ENCODE assay signal across 12 cellular contexts in genomic region chr2:117856415-117857210, GRCh38. TPM values are rescaled to one million over a fixed set of nuclear protein-coding genes. Genes with fewer than 3 reads are reported as not detected.
DNase-seq lines count a peak whose midpoint lies in the region; ATAC-seq and TF ChIP-seq lines count a peak whose summit lies in the region.
"Had no signal": no experiment of that assay in that cellular context is flagged by ENCODE, and none has a peak within 500 bp of the region (broad histone marks: within the 10 kb centered on the region; RNA-seq: fewer than 3 reads in every experiment).

No MANE protein-coding gene starts in this region.

- ATAC-seq in activated CD4-positive, CD25-positive, alpha-beta regulatory T cell treated with anti-CD3 and anti-CD28 coated beads, Interleukin-2, amount 50 U/mL, for 24 hours = no peak

- H3K9me3 ChIP-seq in GM23248 (ENCODE audit: low read depth) (no peaks in the 10 kb centered on the region), SJCRH30 (replicated peaks) (no peaks in the 10 kb centered on the region), fibroblast of lung (ENCODE audit: control insufficient read depth, insufficient read depth, low read depth, low read length) (no peaks in the 10 kb centered on the region)

- no peak overlapping the region for H3K4me3 Mint-ChIP-seq in progenitor cell of endocrine pancreas (ENCODE audit: low read depth)

- H3K27ac ChIP-seq in GM23248 = peak overlapping the region; percentile 73
- no peak overlapping the region for H3K27ac ChIP-seq in SJCRH30
- H3K27ac ChIP-seq in fibroblast of lung (ENCODE audit: insufficient read depth, low read length) = peak overlapping the region; percentile 50

- no peaks in the 10 kb centered on the region for H3K79me2 ChIP-seq in GM23248 (ENCODE audit: insufficient read depth)
- H3K79me2 ChIP-seq in fibroblast of lung (ENCODE audit: control insufficient read depth, insufficient read depth, low read length) = no peaks in the 10 kb centered on the region

- DNase-seq in GM23248 (peak; percentile 94), SJCRH30 (peak; percentile 13 to 19), fibroblast of lung (ENCODE audit: low read depth in 2 of 2) (peak; percentile 88 to 97), skeletal muscle cell (ENCODE audit: low read depth) (peak; percentile 91), Ammon's horn (ENCODE audit: low spot score) (no peak), progenitor cell of endocrine pancreas (ENCODE audit: low spot score, unreplicated experiment) (no peak), G401 (ENCODE audit: low spot score) (no peak)
- DNase-seq: GF-D8, NCI-H1436, retina had no signal

- H3K4me2 ChIP-seq in GM23248 (ENCODE audit: unreplicated experiment) (peak overlapping the region; percentile 58), fibroblast of lung (ENCODE audit: extremely low read depth, insufficient read depth, low read length) (peak overlapping the region; percentile 39)

- H3K27me3 ChIP-seq in GM23248 (replicated peaks; ENCODE audit: insufficient read depth) = 0 out of 2 replicates have a peak, but pooled peaks cover 11% of the 10 kb centered on the region
- H3K27me3 ChIP-seq in SJCRH30 = peaks cover 8% of the 10 kb centered on the region
- no peaks in the 10 kb centered on the region for H3K27me3 ChIP-seq in fibroblast of lung (ENCODE audit: control insufficient read depth, insufficient read depth, low read length)

- peaks cover 29% of the 10 kb centered on the region for H3F3A ChIP-seq in GM23248 (ENCODE audit: insufficient read depth)

- 13 to 18% methylated on average over 4 of the region's 4 CpGs for WGBS in GM23248 (ENCODE audit: low coverage in 1 of 2, low lambda C conversion rate in 2 of 2, missing lambda C conversion rate in 2 of 2), 2 experiments

- TF ChIP-seq CTCF in fibroblast of lung (conservative IDR thresholded peaks at IDR 0.05 in 1 of 2, IDR thresholded peaks at IDR 0.05 in 1 of 2; ENCODE audit: low read depth in 1 of 2, low read length in 2 of 2) = no peak
- no peak for TF ChIP-seq CTCF in progenitor cell of endocrine pancreas (IDR thresholded peaks at IDR 0.05; ENCODE audit: unreplicated experiment)

- H3K9me2 ChIP-seq in GM23248 (ENCODE audit: insufficient read depth) = no peaks in the 10 kb centered on the region

- no peaks in the 10 kb centered on the region for H3K4me1 Mint-ChIP-seq in progenitor cell of endocrine pancreas (ENCODE audit: low read depth)

- H4K20me1 ChIP-seq in GM23248 (ENCODE audit: insufficient read depth) = no peaks in the 10 kb centered on the region
- H4K20me1 ChIP-seq in fibroblast of lung (ENCODE audit: control insufficient read depth, extremely low read depth, insufficient read depth, low read length) = no peaks in the 10 kb centered on the region

- H3K9ac ChIP-seq in GM23248 (0 out of 2 replicates have a peak overlapping the region, but pooled peaks have one; percentile 1), fibroblast of lung (ENCODE audit: insufficient read depth, low read length) (no peak overlapping the region)

- no peaks in the 10 kb centered on the region for H3K36me3 ChIP-seq in GM23248 (ENCODE audit: low read depth)
- H3K36me3 ChIP-seq in SJCRH30 = no peaks in the 10 kb centered on the region
- no peaks in the 10 kb centered on the region for H3K36me3 ChIP-seq in fibroblast of lung (ENCODE audit: control insufficient read depth, insufficient read depth, low read length)

- in situ Hi-C loops in GM23248 (cut with MboI) = no loop called here
- in situ Hi-C loops in G401 (cut with HindIII; ENCODE audit: low sequenced_read_pairs) = no loop called here

- peak overlapping the region; percentile 47; the same call in 1 of the 2 replicates for H2AFZ ChIP-seq in GM23248
- H2AFZ ChIP-seq in fibroblast of lung (ENCODE audit: low read length) = no peak overlapping the region

- H3K4me3 ChIP-seq in GM23248 (peak overlapping the region; percentile 6; the same call in 1 of the 2 replicates), SJCRH30 (no peak overlapping the region), fibroblast of lung (replicated peaks in 1 of 4; ENCODE audit: control extremely low read depth in 1 of 4, insufficient read depth in 1 of 4, low read depth in 3 of 4, low read length in 4 of 4) (no peak overlapping the region), skeletal muscle cell (ENCODE audit: low read depth, low read length) (no peak overlapping the region)

- peaks cover 3% of the 10 kb centered on the region for H3K9me3 Mint-ChIP-seq in progenitor cell of endocrine pancreas (ENCODE audit: low read depth)

- H3K27me3 Mint-ChIP-seq in progenitor cell of endocrine pancreas = peaks cover 64% of the 10 kb centered on the region

- no peaks in the 10 kb centered on the region for H3K36me3 Mint-ChIP-seq in progenitor cell of endocrine pancreas (ENCODE audit: insufficient read depth)

- H3K27ac Mint-ChIP-seq in progenitor cell of endocrine pancreas = no peak overlapping the region
- H3K27ac Mint-ChIP-seq: activated T-helper 2 cell treated with anti-CD3 and anti-CD28 coated beads, Interferon-gamma antibody, Interleukin-2, Interleukin-4, amounts not matched to agents 10 μg/mL and 5 μg/mL and 100 μg/mL, durations not matched to agents 14 hours and 24 hours and 36 hours had no signal

- H3K4me1 ChIP-seq in GM23248 (ENCODE audit: insufficient read depth) = peaks cover 29% of the 10 kb centered on the region
- H3K4me1 ChIP-seq in SJCRH30 = peaks cover 4% of the 10 kb centered on the region; the same call in 1 of the 2 replicates
- H3K4me1 ChIP-seq in fibroblast of lung (ENCODE audit: control insufficient read depth, extremely low read depth, insufficient read depth, low read length) = peaks cover 10% of the 10 kb centered on the region

RNA-seq across cellular contexts. Expression of gene DDX18, which starts 42.1 kb away (rescaled TPM):
- total RNA-seq in GM23248 (2014; rRNA removed; shearing (Covaris generic)) = 44.5 and 46.3 TPM in 2 replicates
- polyA plus RNA-seq in GM23248 (2016; fragmentation: Nextera tagmentation; extraction: Ambion mirVana) (33.1 and 35.8 TPM in 2 replicates), fibroblast of lung (44.9 and 46.8 TPM in 2 replicates)
- 108 and 124 TPM in 2 replicates for total RNA-seq in SJCRH30 (2014; rRNA removed; shearing (Covaris generic))
- total RNA-seq in fibroblast of lung (37.2 and 45.5 TPM in 2 replicates), progenitor cell of endocrine pancreas (65.5 and 70.1 TPM in 2 replicates)
- 36.8 and 41.1 TPM in 2 replicates for polyA plus RNA-seq in fibroblast of lung (2012)
- 12.1 and 12.7 TPM in 2 replicates for polyA minus RNA-seq in fibroblast of lung (ENCODE audit: low replicate concordance)
- total RNA-seq in G401 (2014; rRNA removed; shearing (Covaris generic)) = 43.3 and 63.8 TPM in 2 replicates

Comparison
In these comparisons a context has a peak if more than half of its experiments do, and no peak if none do; other contexts are left out.
1. DNase-seq: peak in GM23248 (single experiment), SJCRH30 (2 of 2), fibroblast of lung (2 of 2) and skeletal muscle cell (single experiment); none in Ammon's horn (single experiment), progenitor cell of endocrine pancreas (single experiment) and G401 (single experiment).